ENCODE assay signal across 8 cellular contexts in the genomic region with DNA sequence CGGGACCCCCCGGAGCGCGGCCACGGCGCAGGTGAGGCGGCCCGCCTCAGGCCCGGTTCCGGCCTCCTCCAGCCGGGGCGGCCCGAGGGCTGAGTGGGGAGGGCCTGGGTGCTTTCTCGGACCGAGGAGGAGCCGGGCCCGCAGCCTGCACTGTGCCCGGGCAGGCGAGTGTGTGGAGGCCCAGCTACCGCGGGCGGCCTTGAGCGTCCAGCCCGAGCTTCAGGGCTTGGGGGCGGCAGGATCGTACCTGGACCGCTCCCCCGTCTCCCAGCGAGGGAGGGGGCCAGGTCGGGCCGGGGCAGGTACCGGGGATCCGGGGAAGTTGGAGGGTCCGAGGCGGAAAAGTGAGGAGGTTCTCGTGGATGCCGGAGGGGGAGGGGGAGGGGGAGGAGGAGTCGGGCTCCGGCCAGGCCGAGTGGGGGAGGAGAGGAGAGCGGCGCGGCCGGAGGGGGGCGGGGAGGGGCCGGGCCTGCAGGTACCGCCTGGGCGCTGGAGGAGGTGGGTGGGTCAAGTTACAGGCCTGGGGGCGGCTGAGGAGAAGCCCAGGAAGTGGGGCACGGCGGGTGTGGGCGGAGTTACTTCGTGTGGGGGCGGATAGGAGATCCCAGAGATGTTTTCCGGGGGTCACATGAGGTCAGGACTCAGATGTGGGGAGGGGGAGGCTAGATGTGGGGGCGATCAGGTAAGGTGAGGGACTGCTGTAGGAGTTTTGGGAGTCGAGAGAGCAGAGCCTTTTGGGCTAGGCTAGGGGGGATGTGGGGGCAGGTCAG. TPM values are rescaled to one million over a fixed set of nuclear protein-coding genes. Genes with fewer than 3 reads are reported as not detected.
DNase-seq lines count a peak whose midpoint lies in the region; ATAC-seq and TF ChIP-seq lines count a peak whose summit lies in the region.

No MANE protein-coding gene starts in this region.

- H3K9me3 Mint-ChIP-seq in activated CD8-positive, alpha-beta T cell treated with anti-CD3 and anti-CD28 coated beads, Interleukin-2, amount 10 ng/mL, durations not matched to agents 7 days and 5 days (ENCODE audit: insufficient read depth), result no peaks in the 10 kb centered on the region

- H3K36me3 ChIP-seq in Loucy (ENCODE audit: insufficient read depth, low read length), result no peaks in the 10 kb centered on the region
- H3K36me3 ChIP-seq in ovary, result no peaks in the 10 kb centered on the region

- intact Hi-C loops in ovary (cut with DNase I), result no loop called here

- H3K27ac Mint-ChIP-seq in activated CD8-positive, alpha-beta T cell treated with anti-CD3 and anti-CD28 coated beads, Interleukin-2, amount 10 ng/mL, durations not matched to agents 7 days and 5 days, result peak overlapping the region; percentile 84

- H3K4me1 ChIP-seq in Loucy (ENCODE audit: insufficient read depth, low read length, poor library complexity, severe bottlenecking) (peaks cover 51% of the 10 kb centered on the region), ovary (ENCODE audit: insufficient read depth) (peaks cover 13% of the 10 kb centered on the region)

- peak overlapping the region; percentile 98 for H3K9ac ChIP-seq in Loucy (ENCODE audit: low read depth, low read length, poor library complexity, severe bottlenecking)

- H3K9me3 ChIP-seq in Loucy (ENCODE audit: insufficient read depth, low read depth, low read length) (no peaks in the 10 kb centered on the region), ovary (no peaks in the 10 kb centered on the region)

- POLR2A ChIA-PET in activated CD8-positive, alpha-beta T cell treated with anti-CD3 and anti-CD28 coated beads, Interleukin-2, amount 10 ng/mL, durations not matched to agents 7 days and 5 days (lab: Charles Lee), result interaction anchor here (1.0 to 5.2 kb wide), 11 partner anchors 9 to 124 kb away, joined by 3 to 64 read pairs (median 7); a partner anchor contains a TSS

- no peak overlapping the region for H2AFZ ChIP-seq in Loucy (ENCODE audit: low read length)

- H3K27ac ChIP-seq in ovary, result peak overlapping the region in 1 of 2 donors; percentile 66

- TF ChIP-seq CTCF in Loucy (conservative IDR thresholded peaks at IDR 0.05; ENCODE audit: low read length), result no peak
- TF ChIP-seq CTCF in foreskin fibroblast (IDR thresholded peaks at IDR 0.05; ENCODE audit: low read depth, low read length), result no peak
- no peak for TF ChIP-seq CTCF in ovary (IDR thresholded peaks at IDR 0.05)

- H3K27me3 Mint-ChIP-seq in activated CD8-positive, alpha-beta T cell treated with anti-CD3 and anti-CD28 coated beads, Interleukin-2, amount 10 ng/mL, durations not matched to agents 7 days and 5 days (ENCODE audit: low read depth), result no peaks in the 10 kb centered on the region

- H3K79me2 ChIP-seq in Loucy (ENCODE audit: insufficient read depth, low read length), result peaks cover 80% of the 10 kb centered on the region

- ATAC-seq in GM18505 (IDR thresholded peaks at IDR 0.05; ENCODE audit: unreplicated experiment), result peak; percentile 9
- peak; percentile 13 for ATAC-seq in activated CD8-positive, alpha-beta T cell treated with anti-CD3 and anti-CD28 coated beads, Interleukin-2, amount 10 ng/mL, durations not matched to agents 7 days and 5 days

- H3K9me2 ChIP-seq in Loucy (replicated peaks; ENCODE audit: low read depth, low read length), result no peaks in the 10 kb centered on the region

- TF ChIP-seq POLR2A in GM18505 (IDR thresholded peaks at IDR 0.05; ENCODE audit: borderline replicate concordance, extremely low read depth, insufficient read depth, insufficient read length) (no peak), ovary (IDR thresholded peaks at IDR 0.05) (no peak)

- DNase-seq in AG20443 (ENCODE audit: low spot score), result peak; percentile 56
- peak; percentile 66 for DNase-seq in activated CD8-positive, alpha-beta T cell treated with anti-CD3 and anti-CD28 coated beads, Interleukin-2, amount 10 ng/mL, durations not matched to agents 7 days and 5 days
- peak in 1 of 2 donors; percentile 73 for DNase-seq in foreskin fibroblast
- DNase-seq in ovary, result peak in 4 of 5 donors; percentile 52 to 72 (median 72)
- DNase-seq in MV-4-11 (lab: John Stamatoyannopoulos, UW), result no peak
- DNase-seq in HCEC 1CT, result no peak

- CTCF ChIA-PET in activated CD8-positive, alpha-beta T cell treated with anti-CD3 and anti-CD28 coated beads, Interleukin-2, amount 10 ng/mL, durations not matched to agents 7 days and 5 days (lab: Charles Lee), result interaction anchor here (1.0 to 4.0 kb wide), 5 partner anchors 14 to 153 kb away, joined by 3 to 28 read pairs (median 7); a partner anchor contains a TSS

- H3K4me3 ChIP-seq in Loucy (ENCODE audit: low read length, poor library complexity, severe bottlenecking) (peak overlapping the region; percentile 99), foreskin fibroblast (ENCODE audit: low read depth in 1 of 2, low read length in 2 of 2) (peak overlapping the region; percentile 76 to 95), ovary (peak overlapping the region; percentile 96)

- peaks cover 12% of the 10 kb centered on the region for H3K36me3 Mint-ChIP-seq in activated CD8-positive, alpha-beta T cell treated with anti-CD3 and anti-CD28 coated beads, Interleukin-2, amount 10 ng/mL, durations not matched to agents 7 days and 5 days (ENCODE audit: low read depth)

- WGBS in ovary, 3 donors, result 1% methylated on average over 41 to 57 of the region's 57 CpGs

- no peaks in the 10 kb centered on the region for H3K27me3 ChIP-seq in Loucy (ENCODE audit: insufficient read depth, low read length, poor library complexity, severe bottlenecking)
- no peaks in the 10 kb centered on the region for H3K27me3 ChIP-seq in ovary

- peaks cover 60% of the 10 kb centered on the region for H3K4me1 Mint-ChIP-seq in activated CD8-positive, alpha-beta T cell treated with anti-CD3 and anti-CD28 coated beads, Interleukin-2, amount 10 ng/mL, durations not matched to agents 7 days and 5 days (ENCODE audit: low read depth)

- no peaks in the 10 kb centered on the region for H3F3A ChIP-seq in Loucy (ENCODE audit: low read depth)

- TF ChIP-seq EP300 in ovary (IDR thresholded peaks at IDR 0.05), result no peak

- peaks cover 57% of the 10 kb centered on the region for H4K20me1 ChIP-seq in Loucy (ENCODE audit: insufficient read depth, low read length, poor library complexity, severe bottlenecking)

- H3K4me2 ChIP-seq in Loucy (ENCODE audit: low read depth, low read length, poor library complexity, severe bottlenecking), result peak overlapping the region; percentile 100

- H3K4me3 Mint-ChIP-seq in activated CD8-positive, alpha-beta T cell treated with anti-CD3 and anti-CD28 coated beads, Interleukin-2, amount 10 ng/mL, durations not matched to agents 7 days and 5 days, result peak overlapping the region; percentile 78

RNA-seq across cellular contexts. Expression of a gene that starts 0.5 kb away (rescaled TPM):
- total RNA-seq in activated CD8-positive, alpha-beta T cell treated with anti-CD3 and anti-CD28 coated beads, Interleukin-2, amount 10 ng/mL, durations not matched to agents 7 days and 5 days, result 10 to 100 TPM; 74.6 to 84.8 TPM
- total RNA-seq in ovary, result 10 to 100 TPM in 6 of 7 donors, 1 to 10 TPM in 1; 5.1 to 31.4 (median 21.8) TPM
- 10 to 100 TPM in 1 of 2 donors, 1 to 10 TPM in 1; 3.2 to 14.8 TPM for polyA plus RNA-seq in ovary

RNA-seq across cellular contexts. Expression of a gene that starts 2.1 kb away (rescaled TPM):
- 10 to 100 TPM; 59.8 to 60.3 TPM for total RNA-seq in activated CD8-positive, alpha-beta T cell treated with anti-CD3 and anti-CD28 coated beads, Interleukin-2, amount 10 ng/mL, durations not matched to agents 7 days and 5 days
- 10 to 100 TPM; 23.6 to 54.8 (median 38.7) TPM for total RNA-seq in ovary
- polyA plus RNA-seq in ovary, result 10 to 100 TPM in 1 of 2 donors, 1 to 10 TPM in 1; 7.6 to 37.2 TPM

RNA-seq across cellular contexts. Expression of a gene that starts 16.0 kb away (rescaled TPM):
- total RNA-seq in activated CD8-positive, alpha-beta T cell treated with anti-CD3 and anti-CD28 coated beads, Interleukin-2, amount 10 ng/mL, durations not matched to agents 7 days and 5 days, result 1 to 10 TPM; 3.3 to 3.8 TPM
- total RNA-seq in ovary, result 1 to 10 TPM; 2.9 to 7.4 (median 6.7) TPM
- 1 to 10 TPM in 1 of 2 donors, under 1 TPM in 1; 0.90 to 5.0 TPM for polyA plus RNA-seq in ovary

RNA-seq across cellular contexts. Expression of a gene that starts 31.6 kb away (rescaled TPM):
- 10 to 100 TPM; 68.4 to 69.2 TPM for total RNA-seq in activated CD8-positive, alpha-beta T cell treated with anti-CD3 and anti-CD28 coated beads, Interleukin-2, amount 10 ng/mL, durations not matched to agents 7 days and 5 days
- total RNA-seq in ovary, result 10 to 100 TPM; 36.5 to 54.8 (median 43.0) TPM
- polyA plus RNA-seq in ovary, result 10 to 100 TPM; 15.3 to 57.8 TPM

RNA-seq across cellular contexts. Expression of a gene that starts 31.6 kb away (rescaled TPM):
- 100 to 1,000 TPM; 203 to 210 TPM for total RNA-seq in activated CD8-positive, alpha-beta T cell treated with anti-CD3 and anti-CD28 coated beads, Interleukin-2, amount 10 ng/mL, durations not matched to agents 7 days and 5 days
- total RNA-seq in ovary, result 100 to 1,000 TPM in 3 of 7 donors, 10 to 100 TPM in 4; 55.3 to 301 (median 82.8) TPM
- 10 to 100 TPM; 47.4 to 64.4 TPM for polyA plus RNA-seq in ovary

Comparison
In these comparisons a context has a peak if more than half of its experiments do, and no peak if none do; other contexts are left out.
1. DNase-seq: peak in AG20443 (single experiment), activated CD8-positive, alpha-beta T cell treated with anti-CD3 and anti-CD28 coated beads, Interleukin-2, amount 10 ng/mL, durations not matched to agents 7 days and 5 days (single experiment) and ovary (4 of 5); none in MV-4-11 (single experiment) and HCEC 1CT (single experiment).
2. Peak in every context shown above with its lines, with median percentiles within 50 percentile points of each other: H3K4me3 ChIP-seq.